In genomic region chr3:128806588-128806987, GRCh38 we compare ENCODE assay signal across 14 cellular contexts.
A peak's percentile ranks its signal among the peaks of the same experiment; 100 is the strongest.
DNase-seq lines count a peak whose midpoint lies in the region; ATAC-seq, FAIRE-seq and TF ChIP-seq lines count a peak whose summit lies in the region.
"Had no signal": no experiment of that assay in that cellular context is flagged by ENCODE, and none has a peak within 500 bp of the region (broad histone marks: within the 10 kb centered on the region; RNA-seq: fewer than 3 reads in every experiment).

No MANE protein-coding gene starts in this region.

- H2AFZ ChIP-seq in smooth muscle cell (ENCODE audit: low read depth) = no peak overlapping the region

- H3K4me3 ChIP-seq in smooth muscle cell (no peak overlapping the region), small intestine (ENCODE audit: low read depth in 1 of 2, low read length in 2 of 2) (no peak overlapping the region)
- H3K4me3 ChIP-seq: tibial artery had no signal

- no peak for ATAC-seq in activated T-cell treated with anti-CD3 and anti-CD28 coated beads, Interleukin-2, amount 50 U/mL, for 72 hours (replicated peaks in 1 of 2)
- no peak for ATAC-seq in HG03159 (IDR thresholded peaks at IDR 0.05; ENCODE audit: unreplicated experiment)
- ATAC-seq: SK-N-SH treated with all-trans-retinoic acid at 6 μM for 48 hours had no signal

- H3K27ac Mint-ChIP-seq in activated T-cell treated with anti-CD3 and anti-CD28 coated beads, Interleukin-2, amount 50 U/mL, for 72 hours = peak overlapping the region; percentile 94

- DNase-seq in activated T-cell treated with anti-CD3 and anti-CD28 coated beads, Interleukin-2, amount 50 U/mL, for 72 hours = no peak
- DNase-seq in activated T-cell treated with anti-CD3 and anti-CD28 coated beads, Interleukin-2, amount 50 U/mL, for 1 hour = no peak
- peak; percentile 25 for DNase-seq in NOMO-1 treated with DMSO at 0.1 percent for 48 hours (lab: John Stamatoyannopoulos, UW; ENCODE audit: unreplicated experiment)
- no peak for DNase-seq in smooth muscle cell (lab: John Stamatoyannopoulos, UW; ENCODE audit: unreplicated experiment)
- DNase-seq in NCI-H2227 treated with DMSO at 0.1 percent for 48 hours (lab: John Stamatoyannopoulos, UW) = no peak
- DNase-seq in small intestine = no peak
- DNase-seq: midbrain, NCI-H510A treated with DMSO at 0.1 percent for 48 hours, retina, tibial artery had no signal

- no peak for FAIRE-seq in small intestine (lab: Jason Lieb, UNC)
- FAIRE-seq: endometrium had no signal

- H3K79me2 ChIP-seq in smooth muscle cell (ENCODE audit: low read depth) = peaks cover 17% of the 10 kb centered on the region

- H3K27me3 Mint-ChIP-seq in activated T-cell treated with anti-CD3 and anti-CD28 coated beads, Interleukin-2, amount 50 U/mL, for 72 hours (ENCODE audit: low read depth) = no peaks in the 10 kb centered on the region

- 94% methylated on average over 3 of the region's 3 CpGs for WGBS in smooth muscle cell (ENCODE audit: low lambda C conversion rate)
- 80 to 94% (median 88%) methylated on average over 3 of the region's 3 CpGs for WGBS in small intestine, 3 donors

- TF ChIP-seq CTCF in smooth muscle cell (IDR thresholded peaks at IDR 0.05; ENCODE audit: borderline replicate concordance, insufficient read depth, poor library complexity, severe bottlenecking) = no peak

- H3K9ac ChIP-seq in smooth muscle cell (ENCODE audit: low read depth) = no peak overlapping the region

- H4K20me1 ChIP-seq in smooth muscle cell (ENCODE audit: low read depth) = peaks cover 77% of the 10 kb centered on the region

- no peaks in the 10 kb centered on the region for H3K9me3 Mint-ChIP-seq in activated T-cell treated with anti-CD3 and anti-CD28 coated beads, Interleukin-2, amount 50 U/mL, for 72 hours

- H3K4me1 ChIP-seq in smooth muscle cell (ENCODE audit: low read depth) = no peaks in the 10 kb centered on the region
- peaks cover 3 to 11% of the 10 kb centered on the region in 2 donors for H3K4me1 ChIP-seq in small intestine (ENCODE audit: control insufficient read depth in 2 of 2, insufficient read depth in 1 of 2, low read depth in 1 of 2, low read length in 1 of 2)

- H3K4me3 Mint-ChIP-seq in activated T-cell treated with anti-CD3 and anti-CD28 coated beads, Interleukin-2, amount 50 U/mL, for 72 hours = peak overlapping the region in 1 of 2 donors; percentile 5

- H3K36me3 Mint-ChIP-seq in activated T-cell treated with anti-CD3 and anti-CD28 coated beads, Interleukin-2, amount 50 U/mL, for 72 hours (ENCODE audit: insufficient read depth in 2 of 2) = peaks cover 14 to 34% of the 10 kb centered on the region in 2 donors

- no peaks in the 10 kb centered on the region for H3F3A ChIP-seq in smooth muscle cell (ENCODE audit: low read depth)

- H3K9me3 ChIP-seq in smooth muscle cell (replicated peaks; ENCODE audit: low read depth) (no peaks in the 10 kb centered on the region), small intestine (ENCODE audit: control insufficient read depth, low read depth) (no peaks in the 10 kb centered on the region)
- H3K9me3 ChIP-seq: tibial artery had no signal

- H3K36me3 ChIP-seq in smooth muscle cell (ENCODE audit: low read depth) (peaks cover 10% of the 10 kb centered on the region), small intestine (ENCODE audit: control insufficient read depth in 2 of 2, insufficient read depth in 2 of 2, low read length in 2 of 2) (peaks cover 4 to 12% of the 10 kb centered on the region in 2 donors)

- H3K27ac ChIP-seq in cingulate gyrus (ENCODE audit: low read depth, low read length) = peak overlapping the region; percentile 32
- H3K27ac ChIP-seq in smooth muscle cell (ENCODE audit: low read depth) = peak overlapping the region; percentile 45
- H3K27ac ChIP-seq in small intestine (ENCODE audit: low read depth in 1 of 2, low read length in 1 of 2) = peak overlapping the region in 1 of 2 donors; percentile 81
- H3K27ac ChIP-seq: tibial artery had no signal

- peaks cover 74% of the 10 kb centered on the region for H3K4me1 Mint-ChIP-seq in activated T-cell treated with anti-CD3 and anti-CD28 coated beads, Interleukin-2, amount 50 U/mL, for 72 hours (ENCODE audit: low read depth)

- H3K27me3 ChIP-seq in smooth muscle cell (ENCODE audit: low read depth) = no peaks in the 10 kb centered on the region
- no peaks in the 10 kb centered on the region for H3K27me3 ChIP-seq in small intestine (ENCODE audit: control insufficient read depth in 2 of 2, insufficient read depth in 2 of 2, low read length in 2 of 2)
- H3K27me3 ChIP-seq: tibial artery had no signal

- H3K4me2 ChIP-seq in smooth muscle cell = no peak overlapping the region
